Comparison of ENCODE assay signal across 10 cellular contexts in genomic region chr2:62344472-62344871, GRCh38.
DNase-seq lines count a peak whose midpoint lies in the region; ATAC-seq and TF ChIP-seq lines count a peak whose summit lies in the region.
"Had no signal": no experiment of that assay in that cellular context is flagged by ENCODE, and none has a peak within 500 bp of the region (broad histone marks: within the 10 kb centered on the region; RNA-seq: fewer than 3 reads in every experiment).

No MANE protein-coding gene starts in this region.

- POLR2A ChIA-PET in naive thymus-derived CD8-positive, alpha-beta T cell (lab: Charles Lee): no interaction called here

- H3K4me3 ChIP-seq in epithelial cell of proximal tubule (ENCODE audit: low read depth, low read length) (no peak overlapping the region), MG63 (no peak overlapping the region), left lung (no peak overlapping the region)
- H3K4me3 ChIP-seq: SJSA1 had no signal

- no peaks in the 10 kb centered on the region for H3K9me3 Mint-ChIP-seq in naive thymus-derived CD8-positive, alpha-beta T cell
- H3K9me3 Mint-ChIP-seq: activated T-helper 2 cell treated with anti-CD3 and anti-CD28 coated beads, Interferon-gamma antibody, Interleukin-2, Interleukin-4, amounts not matched to agents 10 μg/mL and 5 μg/mL and 100 μg/mL, durations not matched to agents 14 hours and 24 hours and 36 hours had no signal

- no peak overlapping the region for H3K27ac Mint-ChIP-seq in naive thymus-derived CD8-positive, alpha-beta T cell
- H3K27ac Mint-ChIP-seq: activated T-helper 2 cell treated with anti-CD3 and anti-CD28 coated beads, Interferon-gamma antibody, Interleukin-2, Interleukin-4, amounts not matched to agents 10 μg/mL and 5 μg/mL and 100 μg/mL, durations not matched to agents 14 hours and 24 hours and 36 hours had no signal

- H3K4me3 Mint-ChIP-seq in naive thymus-derived CD8-positive, alpha-beta T cell: no peak overlapping the region

- H3K27me3 Mint-ChIP-seq in naive thymus-derived CD8-positive, alpha-beta T cell: no peaks in the 10 kb centered on the region

- H3K4me1 Mint-ChIP-seq in naive thymus-derived CD8-positive, alpha-beta T cell: peaks cover 4 to 11% (median 5%) of the 10 kb centered on the region in 4 donors

- H3K36me3 Mint-ChIP-seq in naive thymus-derived CD8-positive, alpha-beta T cell: no peaks in the 10 kb centered on the region

- peak; percentile 50 for ATAC-seq in GM18499 (IDR thresholded peaks at IDR 0.05; ENCODE audit: insufficient read depth, unreplicated experiment)
- ATAC-seq in GM21360 (IDR thresholded peaks at IDR 0.05; ENCODE audit: unreplicated experiment): peak; percentile 74
- ATAC-seq in HG03378 (IDR thresholded peaks at IDR 0.05; ENCODE audit: unreplicated experiment): peak; percentile 77
- ATAC-seq in naive thymus-derived CD8-positive, alpha-beta T cell: no peak
- ATAC-seq in left lung: no peak

- H3K36me3 ChIP-seq in MG63 (no peaks in the 10 kb centered on the region), left lung (no peaks in the 10 kb centered on the region)
- H3K36me3 ChIP-seq: SJSA1 had no signal

- intact Hi-C loops in left lung (cut with DNase I): no loop called here

- no peaks in the 10 kb centered on the region for H3K9me3 ChIP-seq in MG63
- H3K9me3 ChIP-seq in left lung: no peaks in the 10 kb centered on the region
- H3K9me3 ChIP-seq: SJSA1 had no signal

- DNase-seq in epithelial cell of proximal tubule (ENCODE audit: low read depth) (peak; percentile 85), A172 (ENCODE audit: low spot score) (no peak), MG63 (no peak), left lung (no peak)
- no peak for DNase-seq in naive thymus-derived CD8-positive, alpha-beta T cell

- no peak for TF ChIP-seq CTCF in epithelial cell of proximal tubule (conservative IDR thresholded peaks at IDR 0.05; ENCODE audit: low read depth, low read length)
- no peak for TF ChIP-seq CTCF in left lung (IDR thresholded peaks at IDR 0.05)

- H3K27me3 ChIP-seq in MG63: no peaks in the 10 kb centered on the region
- H3K27me3 ChIP-seq in left lung: no peaks in the 10 kb centered on the region
- H3K27me3 ChIP-seq: SJSA1 had no signal

- H3K4me1 ChIP-seq in left lung: no peaks in the 10 kb centered on the region
- H3K4me1 ChIP-seq: SJSA1 had no signal

- H3K27ac ChIP-seq in left lung: no peak overlapping the region
- H3K27ac ChIP-seq: SJSA1 had no signal

Comparison
In these comparisons a context has a peak if more than half of its experiments do, and no peak if none do; other contexts are left out.
1. ATAC-seq: peak in GM18499 (single experiment), GM21360 (single experiment) and HG03378 (single experiment); none in naive thymus-derived CD8-positive, alpha-beta T cell (0 of 2) and left lung (single experiment).